In the genomic region with DNA sequence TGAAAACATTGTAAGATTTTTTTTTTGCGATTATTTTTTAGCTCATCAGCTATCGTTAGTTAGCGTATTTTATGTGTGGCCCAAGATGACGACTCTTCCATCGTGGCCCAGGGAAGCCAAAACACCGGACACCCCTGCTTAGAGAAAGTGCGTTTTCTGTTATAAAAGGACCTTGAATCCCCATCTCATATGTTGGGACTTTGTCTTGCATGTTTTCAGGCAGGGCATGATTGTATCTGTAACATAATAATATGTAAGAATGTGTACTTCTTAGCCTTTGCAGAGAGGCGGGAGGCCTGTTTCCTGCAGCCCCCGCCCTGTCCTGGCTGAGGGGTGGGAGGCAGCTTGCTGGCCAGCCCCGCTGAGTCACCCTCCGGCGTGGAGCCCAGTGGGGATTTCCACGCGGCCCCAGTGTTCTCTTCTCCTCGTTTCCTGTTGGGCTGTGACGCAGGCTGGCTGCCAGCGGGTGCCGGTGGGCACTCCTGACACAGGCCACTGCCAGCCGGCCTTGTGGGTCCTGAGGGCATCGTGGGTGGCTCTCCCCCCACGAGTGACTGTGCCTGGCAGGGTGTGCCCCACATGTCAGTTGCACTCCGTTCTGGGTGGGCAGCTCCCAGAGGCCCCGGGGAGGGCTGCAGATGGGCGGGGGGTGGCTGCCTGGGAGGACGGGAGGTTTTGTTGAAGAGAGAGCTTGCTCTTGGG, we compare ENCODE assay signal across 8 cellular contexts. TPM values are rescaled to one million over a fixed set of nuclear protein-coding genes. Genes with fewer than 3 reads are reported as not detected.
DNase-seq lines count a peak whose midpoint lies in the region; ATAC-seq and TF ChIP-seq lines count a peak whose summit lies in the region.

No MANE protein-coding gene starts in this region.

- peak overlapping the region; percentile 57 for H3K4me3 Mint-ChIP-seq in activated T-helper 17 cell treated with anti-CD3 and anti-CD28 coated beads, Interleukin-2, amount 50 U/mL, for 72 hours

- BruUV-seq in A673 (replicated peaks; lab: Mats Ljungman, UMichigan): no TSS peak

- H3K27me3 Mint-ChIP-seq in activated T-helper 17 cell treated with anti-CD3 and anti-CD28 coated beads, Interleukin-2, amount 50 U/mL, for 72 hours: no peaks in the 10 kb centered on the region

- H3K27ac ChIP-seq in A673 (ENCODE audit: low read depth, low read length, poor library complexity, severe bottlenecking) (peak overlapping the region; percentile 64), subcutaneous abdominal adipose tissue (ENCODE audit: low read depth, low read length) (peak overlapping the region; percentile 99)

- H3K27ac Mint-ChIP-seq in activated T-helper 17 cell treated with anti-CD3 and anti-CD28 coated beads, Interleukin-2, amount 50 U/mL, for 72 hours: peak overlapping the region; percentile 95

- ATAC-seq in GM19467 (IDR thresholded peaks at IDR 0.05; ENCODE audit: unreplicated experiment) (peak; percentile 44), omental fat pad (ENCODE audit: low FRiP score) (peak; percentile 82)
- peak; percentile 93 for ATAC-seq in activated T-helper 17 cell treated with anti-CD3 and anti-CD28 coated beads, Interleukin-2, amount 50 U/mL, for 72 hours (replicated peaks)

- peak overlapping the region in 4 of 5 donors; percentile 65 to 75 (median 68) for H3K9ac ChIP-seq in subcutaneous abdominal adipose tissue (ENCODE audit: low read length in 5 of 5)

- POLR2A ChIA-PET in A673 (lab: Charles Lee; ENCODE audit: low non-redundant PET): no interaction called here

- H3K27me3 ChIP-seq in A673 (replicated peaks; ENCODE audit: insufficient read depth, low read depth, low read length, poor library complexity) (no peaks in the 10 kb centered on the region), subcutaneous abdominal adipose tissue (ENCODE audit: control insufficient read depth in 5 of 5, insufficient read depth in 4 of 5, low read length in 5 of 5) (peaks cover 0 to 3% (median 0%) of the 10 kb centered on the region in 5 donors)

- H3K36me3 ChIP-seq in A673 (ENCODE audit: insufficient read depth, low read length, poor library complexity, severe bottlenecking): no peaks in the 10 kb centered on the region
- H3K36me3 ChIP-seq in subcutaneous abdominal adipose tissue (ENCODE audit: control insufficient read depth in 5 of 5, insufficient read depth in 5 of 5, low read length in 5 of 5): peaks cover 0 to 3% (median 0%) of the 10 kb centered on the region in 5 donors

- intact Hi-C loops in A673 (cut with micrococcal nuclease; ENCODE audit: unreplicated experiment): no loop called here

- H3K9me3 ChIP-seq in A673 (ENCODE audit: low read depth, low read length, poor library complexity, severe bottlenecking) (no peaks in the 10 kb centered on the region), subcutaneous abdominal adipose tissue (ENCODE audit: control insufficient read depth in 5 of 5, low read length in 5 of 5) (peaks cover 0 to 2% (median 0%) of the 10 kb centered on the region in 5 donors)

- no peak overlapping the region for H3K4me3 ChIP-seq in A673 (ENCODE audit: low read depth, low read length, poor library complexity, severe bottlenecking)
- H3K4me3 ChIP-seq in subcutaneous abdominal adipose tissue (ENCODE audit: low read depth in 1 of 5, low read length in 5 of 5): peak overlapping the region in 4 of 5 donors; percentile 25 to 49 (median 32)

- H3K36me3 Mint-ChIP-seq in activated T-helper 17 cell treated with anti-CD3 and anti-CD28 coated beads, Interleukin-2, amount 50 U/mL, for 72 hours (ENCODE audit: low read depth): peaks cover 52% of the 10 kb centered on the region

- CTCF ChIA-PET in A673 (lab: Charles Lee): no interaction called here

- no peaks in the 10 kb centered on the region for H3K9me3 Mint-ChIP-seq in activated T-helper 17 cell treated with anti-CD3 and anti-CD28 coated beads, Interleukin-2, amount 50 U/mL, for 72 hours

- peaks cover 62% of the 10 kb centered on the region for H3K4me1 Mint-ChIP-seq in activated T-helper 17 cell treated with anti-CD3 and anti-CD28 coated beads, Interleukin-2, amount 50 U/mL, for 72 hours

- H3K4me1 ChIP-seq in A673 (ENCODE audit: insufficient read depth, low read length, poor library complexity, severe bottlenecking): peaks cover 35% of the 10 kb centered on the region
- peaks cover 32 to 96% (median 89%) of the 10 kb centered on the region in 5 donors for H3K4me1 ChIP-seq in subcutaneous abdominal adipose tissue (ENCODE audit: control insufficient read depth in 5 of 5, insufficient read depth in 5 of 5, low read length in 5 of 5)

- no peak for TF ChIP-seq CTCF in A673 (conservative IDR thresholded peaks at IDR 0.05; ENCODE audit: low read depth, low read length)
- no peak for TF ChIP-seq CTCF in omental fat pad (IDR thresholded peaks at IDR 0.05)

- DNase-seq in A673 (ENCODE audit: low spot score) (peak; percentile 42), NCI-H226 (peak; percentile 99), fibroblast of peridontal ligament (ENCODE audit: extremely low read depth) (peak; percentile 84), omental fat pad (ENCODE audit: low spot score) (peak; percentile 86), DMS79 treated with DMSO at 0.1 percent for 48 hours (lab: John Stamatoyannopoulos, UW) (no peak)

RNA-seq across cellular contexts. Expression of a gene that starts 55.6 kb away (rescaled TPM):
- 31.0 and 43.0 TPM in 2 replicates for total RNA-seq in A673 (2021)
- total RNA-seq in activated T-helper 17 cell treated with anti-CD3 and anti-CD28 coated beads, Interleukin-2, amount 50 U/mL, for 72 hours: 10 to 100 TPM; 57.0 to 94.9 TPM
- 10 to 100 TPM; 30.9 to 58.1 (median 49.9) TPM for total RNA-seq in omental fat pad
